ENCODE assay signal across 17 cellular contexts in genomic region chr14:105146976-105147700, GRCh38.
"Had no signal": no experiment of that assay in that cellular context is flagged by ENCODE, and none has a peak within 500 bp of the region (broad histone marks: within the 10 kb centered on the region; RNA-seq: fewer than 3 reads in every experiment).

No MANE protein-coding gene starts in this region.

- H3K27me3 ChIP-seq: colonic mucosa, upper lobe of left lung had no signal

- H3K36me3 ChIP-seq: colonic mucosa had no signal

- H3K9me3 ChIP-seq: colonic mucosa, SK-N-SH, upper lobe of left lung had no signal

- H3K27ac ChIP-seq: colonic mucosa, parathyroid adenoma, upper lobe of left lung had no signal

- H3K9ac ChIP-seq: parathyroid adenoma, SK-N-SH had no signal

- ATAC-seq: activated CD8-positive, alpha-beta memory T cell treated with anti-CD3 and anti-CD28 coated beads, Interleukin-2, amount 10 ng/mL, durations not matched to agents 7 days and 5 days; esophagus mucosa; T-cell had no signal

- H3K4me3 ChIP-seq: colonic mucosa, lung, upper lobe of left lung had no signal

- H3K4me1 ChIP-seq: colonic mucosa, parathyroid adenoma had no signal

- DNase-seq: activated CD4-positive, alpha-beta T cell treated with anti-CD3 and anti-CD28 coated beads, Interleukin-2, amount 50 U/mL, for 48 hours; activated CD8-positive, alpha-beta memory T cell treated with anti-CD3 and anti-CD28 coated beads, Interleukin-2, amount 10 ng/mL, durations not matched to agents 7 days and 5 days; amniotic stem cell; caudate nucleus; colonic mucosa; hippocampal formation; midbrain; SK-N-SH; stimulated activated CD4-positive, alpha-beta T cell treated with anti-CD3 and anti-CD28 coated beads, Interleukin-15, amount 100 ng/mL, for 24 hours; stimulated activated CD4-positive, alpha-beta T cell treated with anti-CD3 and anti-CD28 coated beads, Interleukin-4, amount 100 ng/mL, for 4 hours; stimulated activated CD8-positive, alpha-beta memory T cell treated with anti-CD3 and anti-CD28 coated beads, Interleukin-4, amount 100 ng/mL, for 48 hours; T-cell; T-helper 9 cell had no signal
